1 cellular context compared by ENCODE assay signal in the genomic region with DNA sequence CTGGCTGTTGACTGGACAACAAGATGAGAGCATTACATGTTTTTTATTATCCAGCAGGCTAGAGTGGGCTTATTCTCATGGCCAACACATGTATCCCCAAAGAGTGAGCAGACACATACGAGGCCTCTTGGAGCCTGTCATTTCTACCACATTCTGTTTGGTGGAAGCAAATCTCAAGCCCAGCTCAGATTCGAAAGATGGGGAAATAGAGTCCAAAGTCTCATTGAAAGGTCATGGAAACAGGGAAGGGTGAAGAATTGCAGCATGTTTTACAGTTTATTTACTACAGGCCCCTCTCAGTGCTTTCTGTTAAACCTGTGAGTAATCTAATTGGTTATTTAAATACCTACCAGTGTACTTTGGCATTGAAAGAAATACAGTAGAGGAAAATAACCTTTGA.
TF ChIP-seq lines count a peak whose summit lies in the region.

No MANE protein-coding gene starts in this region.

TF ChIP-seq in HepG2, 621 proteins besides CTCF, POLR2A, EP300 and RAD21 (continued from another document and continues in another):
- TF ChIP-seq GTF2F1 (IDR thresholded peaks at IDR 0.05; ENCODE audit: low read length) (no peak), ZKSCAN8 (CRISPR knock-in tag; IDR thresholded peaks at IDR 0.05; ENCODE audit: borderline replicate concordance) (peak; percentile 72; the same call in 1 of the 2 replicates), ZFP82 (CRISPR knock-in tag; IDR thresholded peaks at IDR 0.05; ENCODE audit: borderline replicate concordance) (no peak), CBX2 (IDR thresholded peaks at IDR 0.05; ENCODE audit: low read depth, low read length) (no peak), CBX2 (CRISPR knock-in tag; IDR thresholded peaks at IDR 0.05; ENCODE audit: low read depth) (no peak), SMC3 (IDR thresholded peaks at IDR 0.05; ENCODE audit: low read length) (peak; percentile 34; the same call in 1 of the 2 replicates), NFIC (IDR thresholded peaks at IDR 0.05; ENCODE audit: low read length) (peak; percentile 70; the same call in 1 of the 2 replicates), GATAD2A (CRISPR knock-in tag; IDR thresholded peaks at IDR 0.05) (peak; percentile 90), MAFG (CRISPR knock-in tag; IDR thresholded peaks at IDR 0.05) (no peak), ZNF468 (CRISPR knock-in tag; IDR thresholded peaks at IDR 0.05) (no peak), ZNF20 (CRISPR knock-in tag; IDR thresholded peaks at IDR 0.05) (no peak), ZNF446 (CRISPR knock-in tag; IDR thresholded peaks at IDR 0.05) (no peak), ZNF629 (CRISPR knock-in tag; conservative IDR thresholded peaks at IDR 0.05) (0 out of 2 replicates have a peak, but pooled peaks have one; percentile 20), ZEB1 (IDR thresholded peaks at IDR 0.05; ENCODE audit: insufficient replicate concordance, low read depth) (no peak), ZSCAN30 (CRISPR knock-in tag; IDR thresholded peaks at IDR 0.05) (no peak), CREM (IDR thresholded peaks at IDR 0.05) (peak; percentile 57; the same call in 1 of the 2 replicates), CREM (CRISPR knock-in tag; IDR thresholded peaks at IDR 0.05) (no peak), GZF1 (CRISPR knock-in tag; IDR thresholded peaks at IDR 0.05) (no peak), PPARG (CRISPR knock-in tag; conservative IDR thresholded peaks at IDR 0.05) (peak; percentile 36; the same call in 1 of the 2 replicates), YEATS4 (CRISPR knock-in tag; IDR thresholded peaks at IDR 0.05; ENCODE audit: borderline replicate concordance) (no peak), KDM6A (CRISPR knock-in tag; IDR thresholded peaks at IDR 0.05; ENCODE audit: low read depth) (0 out of 2 replicates have a peak, but pooled peaks have one; percentile 47), TCF7 (IDR thresholded peaks at IDR 0.05; ENCODE audit: low read depth) (0 out of 2 replicates have a peak, but pooled peaks have one; percentile 20), PHF5A (CRISPR knock-in tag; IDR thresholded peaks at IDR 0.05; ENCODE audit: low read depth, unreplicated experiment) (no peak), ZBTB38 (CRISPR knock-in tag; IDR thresholded peaks at IDR 0.05) (no peak), ZNF431 (CRISPR knock-in tag; IDR thresholded peaks at IDR 0.05; ENCODE audit: borderline replicate concordance, low read depth) (no peak), ZNF501 (CRISPR knock-in tag; IDR thresholded peaks at IDR 0.05) (0 out of 2 replicates have a peak, but pooled peaks have one; percentile 5), GABPB1 (CRISPR knock-in tag; IDR thresholded peaks at IDR 0.05) (no peak), TBX2 (CRISPR knock-in tag; IDR thresholded peaks at IDR 0.05; ENCODE audit: borderline replicate concordance) (peak; percentile 42; the same call in 1 of the 2 replicates), GFI1 (CRISPR knock-in tag; IDR thresholded peaks at IDR 0.05; ENCODE audit: borderline replicate concordance) (peak; percentile 85), FOXO1 (CRISPR knock-in tag; IDR thresholded peaks at IDR 0.05) (peak; percentile 70)
- TF ChIP-seq, protein P1, sequence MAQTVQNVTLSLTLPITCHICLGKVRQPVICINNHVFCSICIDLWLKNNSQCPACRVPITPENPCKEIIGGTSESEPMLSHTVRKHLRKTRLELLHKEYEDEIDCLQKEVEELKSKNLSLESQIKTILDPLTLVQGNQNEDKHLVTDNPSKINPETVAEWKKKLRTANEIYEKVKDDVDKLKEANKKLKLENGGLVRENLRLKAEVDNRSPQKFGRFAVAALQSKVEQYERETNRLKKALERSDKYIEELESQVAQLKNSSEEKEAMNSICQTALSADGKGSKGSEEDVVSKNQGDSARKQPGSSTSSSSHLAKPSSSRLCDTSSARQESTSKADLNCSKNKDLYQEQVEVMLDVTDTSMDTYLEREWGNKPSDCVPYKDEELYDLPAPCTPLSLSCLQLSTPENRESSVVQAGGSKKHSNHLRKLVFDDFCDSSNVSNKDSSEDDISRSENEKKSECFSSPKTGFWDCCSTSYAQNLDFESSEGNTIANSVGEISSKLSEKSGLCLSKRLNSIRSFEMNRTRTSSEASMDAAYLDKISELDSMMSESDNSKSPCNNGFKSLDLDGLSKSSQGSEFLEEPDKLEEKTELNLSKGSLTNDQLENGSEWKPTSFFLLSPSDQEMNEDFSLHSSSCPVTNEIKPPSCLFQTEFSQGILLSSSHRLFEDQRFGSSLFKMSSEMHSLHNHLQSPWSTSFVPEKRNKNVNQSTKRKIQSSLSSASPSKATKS (CRISPR knock-in tag; IDR thresholded peaks at IDR 0.05) = no peak
- TF ChIP-seq, protein P2, sequence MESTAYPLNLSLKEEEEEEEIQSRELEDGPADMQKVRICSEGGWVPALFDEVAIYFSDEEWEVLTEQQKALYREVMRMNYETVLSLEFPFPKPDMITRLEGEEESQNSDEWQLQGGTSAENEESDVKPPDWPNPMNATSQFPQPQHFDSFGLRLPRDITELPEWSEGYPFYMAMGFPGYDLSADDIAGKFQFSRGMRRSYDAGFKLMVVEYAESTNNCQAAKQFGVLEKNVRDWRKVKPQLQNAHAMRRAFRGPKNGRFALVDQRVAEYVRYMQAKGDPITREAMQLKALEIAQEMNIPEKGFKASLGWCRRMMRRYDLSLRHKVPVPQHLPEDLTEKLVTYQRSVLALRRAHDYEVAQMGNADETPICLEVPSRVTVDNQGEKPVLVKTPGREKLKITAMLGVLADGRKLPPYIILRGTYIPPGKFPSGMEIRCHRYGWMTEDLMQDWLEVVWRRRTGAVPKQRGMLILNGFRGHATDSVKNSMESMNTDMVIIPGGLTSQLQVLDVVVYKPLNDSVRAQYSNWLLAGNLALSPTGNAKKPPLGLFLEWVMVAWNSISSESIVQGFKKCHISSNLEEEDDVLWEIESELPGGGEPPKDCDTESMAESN (CRISPR knock-in tag; conservative IDR thresholded peaks at IDR 0.05) = peak; percentile 55; the same call in 1 of the 2 replicates
- TF ChIP-seq, protein P3, sequence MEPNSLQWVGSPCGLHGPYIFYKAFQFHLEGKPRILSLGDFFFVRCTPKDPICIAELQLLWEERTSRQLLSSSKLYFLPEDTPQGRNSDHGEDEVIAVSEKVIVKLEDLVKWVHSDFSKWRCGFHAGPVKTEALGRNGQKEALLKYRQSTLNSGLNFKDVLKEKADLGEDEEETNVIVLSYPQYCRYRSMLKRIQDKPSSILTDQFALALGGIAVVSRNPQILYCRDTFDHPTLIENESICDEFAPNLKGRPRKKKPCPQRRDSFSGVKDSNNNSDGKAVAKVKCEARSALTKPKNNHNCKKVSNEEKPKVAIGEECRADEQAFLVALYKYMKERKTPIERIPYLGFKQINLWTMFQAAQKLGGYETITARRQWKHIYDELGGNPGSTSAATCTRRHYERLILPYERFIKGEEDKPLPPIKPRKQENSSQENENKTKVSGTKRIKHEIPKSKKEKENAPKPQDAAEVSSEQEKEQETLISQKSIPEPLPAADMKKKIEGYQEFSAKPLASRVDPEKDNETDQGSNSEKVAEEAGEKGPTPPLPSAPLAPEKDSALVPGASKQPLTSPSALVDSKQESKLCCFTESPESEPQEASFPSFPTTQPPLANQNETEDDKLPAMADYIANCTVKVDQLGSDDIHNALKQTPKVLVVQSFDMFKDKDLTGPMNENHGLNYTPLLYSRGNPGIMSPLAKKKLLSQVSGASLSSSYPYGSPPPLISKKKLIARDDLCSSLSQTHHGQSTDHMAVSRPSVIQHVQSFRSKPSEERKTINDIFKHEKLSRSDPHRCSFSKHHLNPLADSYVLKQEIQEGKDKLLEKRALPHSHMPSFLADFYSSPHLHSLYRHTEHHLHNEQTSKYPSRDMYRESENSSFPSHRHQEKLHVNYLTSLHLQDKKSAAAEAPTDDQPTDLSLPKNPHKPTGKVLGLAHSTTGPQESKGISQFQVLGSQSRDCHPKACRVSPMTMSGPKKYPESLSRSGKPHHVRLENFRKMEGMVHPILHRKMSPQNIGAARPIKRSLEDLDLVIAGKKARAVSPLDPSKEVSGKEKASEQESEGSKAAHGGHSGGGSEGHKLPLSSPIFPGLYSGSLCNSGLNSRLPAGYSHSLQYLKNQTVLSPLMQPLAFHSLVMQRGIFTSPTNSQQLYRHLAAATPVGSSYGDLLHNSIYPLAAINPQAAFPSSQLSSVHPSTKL (CRISPR knock-in tag; IDR thresholded peaks at IDR 0.05) = peak; percentile 96
- TF ChIP-seq, protein P4, sequence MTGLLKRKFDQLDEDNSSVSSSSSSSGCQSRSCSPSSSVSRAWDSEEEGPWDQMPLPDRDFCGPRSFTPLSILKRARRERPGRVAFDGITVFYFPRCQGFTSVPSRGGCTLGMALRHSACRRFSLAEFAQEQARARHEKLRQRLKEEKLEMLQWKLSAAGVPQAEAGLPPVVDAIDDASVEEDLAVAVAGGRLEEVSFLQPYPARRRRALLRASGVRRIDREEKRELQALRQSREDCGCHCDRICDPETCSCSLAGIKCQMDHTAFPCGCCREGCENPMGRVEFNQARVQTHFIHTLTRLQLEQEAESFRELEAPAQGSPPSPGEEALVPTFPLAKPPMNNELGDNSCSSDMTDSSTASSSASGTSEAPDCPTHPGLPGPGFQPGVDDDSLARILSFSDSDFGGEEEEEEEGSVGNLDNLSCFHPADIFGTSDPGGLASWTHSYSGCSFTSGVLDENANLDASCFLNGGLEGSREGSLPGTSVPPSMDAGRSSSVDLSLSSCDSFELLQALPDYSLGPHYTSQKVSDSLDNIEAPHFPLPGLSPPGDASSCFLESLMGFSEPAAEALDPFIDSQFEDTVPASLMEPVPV (CRISPR knock-in tag; IDR thresholded peaks at IDR 0.05) = no peak
- TF ChIP-seq, protein P5, sequence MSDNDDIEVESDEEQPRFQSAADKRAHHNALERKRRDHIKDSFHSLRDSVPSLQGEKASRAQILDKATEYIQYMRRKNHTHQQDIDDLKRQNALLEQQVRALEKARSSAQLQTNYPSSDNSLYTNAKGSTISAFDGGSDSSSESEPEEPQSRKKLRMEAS (IDR thresholded peaks at IDR 0.05) = peak; percentile 61
- TF ChIP-seq, protein P6, sequence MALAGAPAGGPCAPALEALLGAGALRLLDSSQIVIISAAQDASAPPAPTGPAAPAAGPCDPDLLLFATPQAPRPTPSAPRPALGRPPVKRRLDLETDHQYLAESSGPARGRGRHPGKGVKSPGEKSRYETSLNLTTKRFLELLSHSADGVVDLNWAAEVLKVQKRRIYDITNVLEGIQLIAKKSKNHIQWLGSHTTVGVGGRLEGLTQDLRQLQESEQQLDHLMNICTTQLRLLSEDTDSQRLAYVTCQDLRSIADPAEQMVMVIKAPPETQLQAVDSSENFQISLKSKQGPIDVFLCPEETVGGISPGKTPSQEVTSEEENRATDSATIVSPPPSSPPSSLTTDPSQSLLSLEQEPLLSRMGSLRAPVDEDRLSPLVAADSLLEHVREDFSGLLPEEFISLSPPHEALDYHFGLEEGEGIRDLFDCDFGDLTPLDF (CRISPR knock-in tag; IDR thresholded peaks at IDR 0.05) = no peak
- TF ChIP-seq, protein P7, sequence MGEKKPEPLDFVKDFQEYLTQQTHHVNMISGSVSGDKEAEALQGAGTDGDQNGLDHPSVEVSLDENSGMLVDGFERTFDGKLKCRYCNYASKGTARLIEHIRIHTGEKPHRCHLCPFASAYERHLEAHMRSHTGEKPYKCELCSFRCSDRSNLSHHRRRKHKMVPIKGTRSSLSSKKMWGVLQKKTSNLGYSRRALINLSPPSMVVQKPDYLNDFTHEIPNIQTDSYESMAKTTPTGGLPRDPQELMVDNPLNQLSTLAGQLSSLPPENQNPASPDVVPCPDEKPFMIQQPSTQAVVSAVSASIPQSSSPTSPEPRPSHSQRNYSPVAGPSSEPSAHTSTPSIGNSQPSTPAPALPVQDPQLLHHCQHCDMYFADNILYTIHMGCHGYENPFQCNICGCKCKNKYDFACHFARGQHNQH (CRISPR knock-in tag; IDR thresholded peaks at IDR 0.05) = peak; percentile 46; the same call in 1 of the 2 replicates
- TF ChIP-seq, protein P8, sequence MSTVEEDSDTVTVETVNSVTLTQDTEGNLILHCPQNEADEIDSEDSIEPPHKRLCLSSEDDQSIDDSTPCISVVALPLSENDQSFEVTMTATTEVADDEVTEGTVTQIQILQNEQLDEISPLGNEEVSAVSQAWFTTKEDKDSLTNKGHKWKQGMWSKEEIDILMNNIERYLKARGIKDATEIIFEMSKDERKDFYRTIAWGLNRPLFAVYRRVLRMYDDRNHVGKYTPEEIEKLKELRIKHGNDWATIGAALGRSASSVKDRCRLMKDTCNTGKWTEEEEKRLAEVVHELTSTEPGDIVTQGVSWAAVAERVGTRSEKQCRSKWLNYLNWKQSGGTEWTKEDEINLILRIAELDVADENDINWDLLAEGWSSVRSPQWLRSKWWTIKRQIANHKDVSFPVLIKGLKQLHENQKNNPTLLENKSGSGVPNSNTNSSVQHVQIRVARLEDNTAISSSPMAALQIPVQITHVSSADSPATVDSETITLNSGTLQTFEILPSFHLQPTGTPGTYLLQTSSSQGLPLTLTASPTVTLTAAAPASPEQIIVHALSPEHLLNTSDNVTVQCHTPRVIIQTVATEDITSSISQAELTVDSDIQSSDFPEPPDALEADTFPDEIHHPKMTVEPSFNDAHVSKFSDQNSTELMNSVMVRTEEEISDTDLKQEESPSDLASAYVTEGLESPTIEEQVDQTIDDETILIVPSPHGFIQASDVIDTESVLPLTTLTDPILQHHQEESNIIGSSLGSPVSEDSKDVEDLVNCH (CRISPR knock-in tag; IDR thresholded peaks at IDR 0.05) = no peak
- TF ChIP-seq, protein P9, sequence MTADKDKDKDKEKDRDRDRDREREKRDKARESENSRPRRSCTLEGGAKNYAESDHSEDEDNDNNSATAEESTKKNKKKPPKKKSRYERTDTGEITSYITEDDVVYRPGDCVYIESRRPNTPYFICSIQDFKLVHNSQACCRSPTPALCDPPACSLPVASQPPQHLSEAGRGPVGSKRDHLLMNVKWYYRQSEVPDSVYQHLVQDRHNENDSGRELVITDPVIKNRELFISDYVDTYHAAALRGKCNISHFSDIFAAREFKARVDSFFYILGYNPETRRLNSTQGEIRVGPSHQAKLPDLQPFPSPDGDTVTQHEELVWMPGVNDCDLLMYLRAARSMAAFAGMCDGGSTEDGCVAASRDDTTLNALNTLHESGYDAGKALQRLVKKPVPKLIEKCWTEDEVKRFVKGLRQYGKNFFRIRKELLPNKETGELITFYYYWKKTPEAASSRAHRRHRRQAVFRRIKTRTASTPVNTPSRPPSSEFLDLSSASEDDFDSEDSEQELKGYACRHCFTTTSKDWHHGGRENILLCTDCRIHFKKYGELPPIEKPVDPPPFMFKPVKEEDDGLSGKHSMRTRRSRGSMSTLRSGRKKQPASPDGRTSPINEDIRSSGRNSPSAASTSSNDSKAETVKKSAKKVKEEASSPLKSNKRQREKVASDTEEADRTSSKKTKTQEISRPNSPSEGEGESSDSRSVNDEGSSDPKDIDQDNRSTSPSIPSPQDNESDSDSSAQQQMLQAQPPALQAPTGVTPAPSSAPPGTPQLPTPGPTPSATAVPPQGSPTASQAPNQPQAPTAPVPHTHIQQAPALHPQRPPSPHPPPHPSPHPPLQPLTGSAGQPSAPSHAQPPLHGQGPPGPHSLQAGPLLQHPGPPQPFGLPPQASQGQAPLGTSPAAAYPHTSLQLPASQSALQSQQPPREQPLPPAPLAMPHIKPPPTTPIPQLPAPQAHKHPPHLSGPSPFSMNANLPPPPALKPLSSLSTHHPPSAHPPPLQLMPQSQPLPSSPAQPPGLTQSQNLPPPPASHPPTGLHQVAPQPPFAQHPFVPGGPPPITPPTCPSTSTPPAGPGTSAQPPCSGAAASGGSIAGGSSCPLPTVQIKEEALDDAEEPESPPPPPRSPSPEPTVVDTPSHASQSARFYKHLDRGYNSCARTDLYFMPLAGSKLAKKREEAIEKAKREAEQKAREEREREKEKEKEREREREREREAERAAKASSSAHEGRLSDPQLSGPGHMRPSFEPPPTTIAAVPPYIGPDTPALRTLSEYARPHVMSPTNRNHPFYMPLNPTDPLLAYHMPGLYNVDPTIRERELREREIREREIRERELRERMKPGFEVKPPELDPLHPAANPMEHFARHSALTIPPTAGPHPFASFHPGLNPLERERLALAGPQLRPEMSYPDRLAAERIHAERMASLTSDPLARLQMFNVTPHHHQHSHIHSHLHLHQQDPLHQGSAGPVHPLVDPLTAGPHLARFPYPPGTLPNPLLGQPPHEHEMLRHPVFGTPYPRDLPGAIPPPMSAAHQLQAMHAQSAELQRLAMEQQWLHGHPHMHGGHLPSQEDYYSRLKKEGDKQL (CRISPR knock-in tag; IDR thresholded peaks at IDR 0.05; ENCODE audit: low read depth) = 0 out of 2 replicates have a peak, but pooled peaks have one; percentile 22
